In the genomic region with DNA sequence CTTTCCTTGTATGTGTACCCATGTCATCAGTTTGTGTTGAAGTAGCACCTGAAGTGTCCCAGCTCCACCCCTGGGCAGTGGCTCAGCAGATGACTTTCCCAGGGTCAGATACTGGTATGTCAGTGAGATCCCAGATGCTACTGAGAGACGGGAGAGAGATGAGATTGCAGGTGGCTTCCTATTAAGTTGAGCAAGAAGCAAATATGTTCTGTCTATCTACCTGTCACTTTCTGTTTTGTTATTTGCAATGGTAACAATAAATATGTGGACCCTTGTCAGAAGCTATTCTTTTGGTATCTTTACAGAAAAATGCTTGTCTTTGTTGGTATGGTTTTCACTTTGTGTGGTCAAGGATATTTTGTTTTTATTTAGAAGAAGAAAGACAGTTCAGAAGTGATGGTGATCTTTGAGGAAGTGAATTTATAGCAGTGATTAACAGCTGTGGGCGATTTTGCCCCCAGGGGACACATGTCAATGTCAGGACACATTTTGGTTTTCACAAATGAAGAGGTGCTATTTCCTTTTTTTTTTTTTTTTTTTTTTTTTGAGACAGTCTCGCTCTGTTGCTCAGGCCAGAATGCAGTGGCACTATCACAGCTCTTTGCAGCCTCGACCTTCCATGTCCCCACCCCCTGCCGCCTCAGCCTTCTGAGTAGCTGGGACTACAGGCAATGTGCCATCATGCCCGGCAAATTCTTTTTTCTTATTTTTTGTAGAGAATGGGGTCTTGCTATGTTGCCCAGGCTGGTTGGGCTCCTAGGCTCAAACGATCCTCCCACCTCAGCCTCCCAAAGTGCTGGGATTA, we compare ENCODE assay signal across 11 cellular contexts. TPM values are rescaled to one million over a fixed set of nuclear protein-coding genes. Genes with fewer than 3 reads are reported as not detected.
DNase-seq lines count a peak whose midpoint lies in the region; ATAC-seq and TF ChIP-seq lines count a peak whose summit lies in the region.
"Had no signal": no experiment of that assay in that cellular context is flagged by ENCODE, and none has a peak within 500 bp of the region (broad histone marks: within the 10 kb centered on the region; RNA-seq: fewer than 3 reads in every experiment).

No MANE protein-coding gene starts in this region.

- H3K27me3 ChIP-seq in upper lobe of left lung (no peaks in the 10 kb centered on the region), H7 (ENCODE audit: control insufficient read depth, insufficient read depth, low read length) (peaks cover 1% of the 10 kb centered on the region; the same call in 1 of the 2 replicates)

- intact Hi-C loops in activated CD8-positive, alpha-beta T cell treated with anti-CD3 and anti-CD28 coated beads for 36 hours (cut with micrococcal nuclease) = no loop called here

- TF ChIP-seq EP300 in upper lobe of left lung (IDR thresholded peaks at IDR 0.05) = no peak

- DNase-seq in GM20000 (ENCODE audit: low spot score) (peak; percentile 41), upper lobe of left lung (no peak), iPS-NIHi11 (ENCODE audit: low spot score) (no peak), H7 (no peak)
- no peak for DNase-seq in activated CD8-positive, alpha-beta T cell treated with anti-CD3 and anti-CD28 coated beads for 36 hours
- DNase-seq: activated CD4-positive, alpha-beta T cell treated with anti-CD3 and anti-CD28 coated beads for 36 hours; NCI-H526 had no signal

- peaks cover 98% of the 10 kb centered on the region for H3K36me3 Mint-ChIP-seq in activated T-helper 17 cell treated with anti-CD3 and anti-CD28 coated beads, Interleukin-2, amount 50 U/mL, for 72 hours (ENCODE audit: low read depth)
- peaks cover 47% of the 10 kb centered on the region for H3K36me3 Mint-ChIP-seq in activated CD8-positive, alpha-beta T cell treated with anti-CD3 and anti-CD28 coated beads for 36 hours (ENCODE audit: low read depth)

- CTCF ChIA-PET in activated CD8-positive, alpha-beta T cell treated with anti-CD3 and anti-CD28 coated beads for 36 hours (lab: Charles Lee) = interaction anchor here (0.9 to 1.0 kb wide), 2 partner anchors 13 to 30 kb away, joined by 3 to 4 read pairs; no protein-coding TSS in a partner anchor

- no peak overlapping the region for H3K4me3 Mint-ChIP-seq in activated T-helper 17 cell treated with anti-CD3 and anti-CD28 coated beads, Interleukin-2, amount 50 U/mL, for 72 hours
- H3K4me3 Mint-ChIP-seq in activated CD8-positive, alpha-beta T cell treated with anti-CD3 and anti-CD28 coated beads for 36 hours = no peak overlapping the region
- H3K4me3 Mint-ChIP-seq: activated CD4-positive, alpha-beta T cell treated with anti-CD3 and anti-CD28 coated beads for 36 hours had no signal

- ATAC-seq in GM18499 (IDR thresholded peaks at IDR 0.05; ENCODE audit: insufficient read depth, unreplicated experiment) = peak; percentile 90
- peak; percentile 81 for ATAC-seq in HG03066 (IDR thresholded peaks at IDR 0.05; ENCODE audit: low read depth, unreplicated experiment)
- no peak for ATAC-seq in activated T-helper 17 cell treated with anti-CD3 and anti-CD28 coated beads, Interleukin-2, amount 50 U/mL, for 72 hours (replicated peaks)
- ATAC-seq in activated CD8-positive, alpha-beta T cell treated with anti-CD3 and anti-CD28 coated beads for 36 hours = no peak
- no peak for ATAC-seq in upper lobe of left lung (ENCODE audit: low FRiP score in 2 of 2)
- ATAC-seq: activated CD4-positive, alpha-beta T cell treated with anti-CD3 and anti-CD28 coated beads for 36 hours had no signal

- no peak for TF ChIP-seq POLR2A in upper lobe of left lung (IDR thresholded peaks at IDR 0.05)

- H3K9me3 ChIP-seq in upper lobe of left lung = no peaks in the 10 kb centered on the region

- no peaks in the 10 kb centered on the region for H3K4me1 ChIP-seq in upper lobe of left lung

- peak overlapping the region; percentile 77 for H3K27ac Mint-ChIP-seq in activated T-helper 17 cell treated with anti-CD3 and anti-CD28 coated beads, Interleukin-2, amount 50 U/mL, for 72 hours
- no peak overlapping the region for H3K27ac Mint-ChIP-seq in activated CD8-positive, alpha-beta T cell treated with anti-CD3 and anti-CD28 coated beads for 36 hours
- H3K27ac Mint-ChIP-seq: activated CD4-positive, alpha-beta T cell treated with anti-CD3 and anti-CD28 coated beads for 36 hours had no signal

- peaks cover 0 to 10% (median 2%) of the 10 kb centered on the region in 4 donors for H3K36me3 ChIP-seq in upper lobe of left lung
- H3K36me3 ChIP-seq in H7 (replicated peaks; ENCODE audit: control insufficient read depth, insufficient read depth, low read length) = no peaks in the 10 kb centered on the region

- POLR2A ChIA-PET in activated CD8-positive, alpha-beta T cell treated with anti-CD3 and anti-CD28 coated beads for 36 hours (lab: Charles Lee) = interaction anchor here (1.0 kb wide), 1 partner anchor 10 kb away, joined by 4 read pairs; no protein-coding TSS in a partner anchor

- H3K9me3 Mint-ChIP-seq in activated T-helper 17 cell treated with anti-CD3 and anti-CD28 coated beads, Interleukin-2, amount 50 U/mL, for 72 hours = no peaks in the 10 kb centered on the region
- H3K9me3 Mint-ChIP-seq in activated CD8-positive, alpha-beta T cell treated with anti-CD3 and anti-CD28 coated beads for 36 hours = no peaks in the 10 kb centered on the region
- H3K9me3 Mint-ChIP-seq: naive thymus-derived CD8-positive, alpha-beta T cell had no signal

- peaks cover 54% of the 10 kb centered on the region for H3K4me1 Mint-ChIP-seq in activated T-helper 17 cell treated with anti-CD3 and anti-CD28 coated beads, Interleukin-2, amount 50 U/mL, for 72 hours
- H3K4me1 Mint-ChIP-seq in activated CD8-positive, alpha-beta T cell treated with anti-CD3 and anti-CD28 coated beads for 36 hours (ENCODE audit: low read depth) = peaks cover 57% of the 10 kb centered on the region

- no peak for TF ChIP-seq CTCF in GM20000 (IDR thresholded peaks at IDR 0.05; ENCODE audit: extremely low read depth, missing control alignments)
- no peak for TF ChIP-seq CTCF in activated CD8-positive, alpha-beta T cell treated with anti-CD3 and anti-CD28 coated beads for 36 hours (IDR thresholded peaks at IDR 0.05)
- TF ChIP-seq CTCF in upper lobe of left lung (IDR thresholded peaks at IDR 0.05) = no peak

- H3K4me3 ChIP-seq in upper lobe of left lung (no peak overlapping the region), H7 (ENCODE audit: insufficient read depth, low read depth, low read length) (no peak overlapping the region)

- H3K27me3 Mint-ChIP-seq in activated T-helper 17 cell treated with anti-CD3 and anti-CD28 coated beads, Interleukin-2, amount 50 U/mL, for 72 hours = no peaks in the 10 kb centered on the region
- H3K27me3 Mint-ChIP-seq in activated CD8-positive, alpha-beta T cell treated with anti-CD3 and anti-CD28 coated beads for 36 hours = no peaks in the 10 kb centered on the region
- H3K27me3 Mint-ChIP-seq: activated CD4-positive, alpha-beta T cell treated with anti-CD3 and anti-CD28 coated beads for 36 hours; naive thymus-derived CD8-positive, alpha-beta T cell had no signal

- 82 to 83% methylated on average over 7 of the region's 7 CpGs for WGBS in upper lobe of left lung, 2 donors

- no peak overlapping the region for H3K27ac ChIP-seq in upper lobe of left lung

RNA-seq across cellular contexts. Expression of gene MGAT5, which starts 21.4 kb away (rescaled TPM):
- total RNA-seq in activated T-helper 17 cell treated with anti-CD3 and anti-CD28 coated beads, Interleukin-2, amount 50 U/mL, for 72 hours = 10 to 100 TPM; 53.0 to 53.1 TPM
- total RNA-seq in activated CD8-positive, alpha-beta T cell treated with anti-CD3 and anti-CD28 coated beads for 36 hours = 10 to 100 TPM; 36.9 to 42.2 TPM
- 10 to 100 TPM; 25.3 to 65.5 (median 41.3) TPM for total RNA-seq in upper lobe of left lung
- 25.4 and 26.6 TPM in 2 replicates for total RNA-seq in H7 (2014; rRNA removed; shearing (Covaris generic))

Comparison
In these comparisons a context has a peak if more than half of its experiments do, and no peak if none do; other contexts are left out.
1. ATAC-seq: peak in GM18499 (single experiment) and HG03066 (single experiment); none in activated T-helper 17 cell treated with anti-CD3 and anti-CD28 coated beads, Interleukin-2, amount 50 U/mL, for 72 hours (single experiment), activated CD8-positive, alpha-beta T cell treated with anti-CD3 and anti-CD28 coated beads for 36 hours (single experiment) and upper lobe of left lung (0 of 2).